In genomic region chr17:72683506-72684404, GRCh38 we compare ENCODE assay signal across 10 cellular contexts.
A peak's percentile ranks its signal among the peaks of the same experiment; 100 is the strongest.
DNase-seq lines count a peak whose midpoint lies in the region; ATAC-seq and TF ChIP-seq lines count a peak whose summit lies in the region.
"Had no signal": no experiment of that assay in that cellular context is flagged by ENCODE, and none has a peak within 500 bp of the region (broad histone marks: within the 10 kb centered on the region; RNA-seq: fewer than 3 reads in every experiment).

No MANE protein-coding gene starts in this region.

- in situ Hi-C loops in Panc1 (cut with HindIII; ENCODE audit: low pct_unique_long_range_greater_than_20kb, low sequenced_read_pairs), result no loop called here

- no peak for TF ChIP-seq CTCF in Panc1 (IDR thresholded peaks at IDR 0.05)
- TF ChIP-seq CTCF in gastroesophageal sphincter (IDR thresholded peaks at IDR 0.05), result no peak

- intact Hi-C loops in Panc1 (cut with micrococcal nuclease; ENCODE audit: unreplicated experiment), result loop anchor here (2.0 to 10.0 kb wide), 2 partner anchors 21 to 119 kb away; no protein-coding TSS in a partner anchor

- no peak overlapping the region for H3K4me3 Mint-ChIP-seq in activated naive CD4-positive, alpha-beta T cell treated with anti-CD3 and anti-CD28 coated beads, Interleukin-2, amount 10 ng/mL, durations not matched to agents 7 days and 5 days
- H3K4me3 Mint-ChIP-seq: CD8-positive, alpha-beta T cell had no signal

- peak overlapping the region; percentile 5 to 20; a peak in 2 of 4 replicates for H3K4me3 ChIP-seq in Panc1 (ENCODE audit: low read depth in 2 of 2, low read length in 2 of 2)
- no peak overlapping the region for H3K4me3 ChIP-seq in gastroesophageal sphincter
- H3K4me3 ChIP-seq in urinary bladder (ENCODE audit: low read depth, low read length), result no peak overlapping the region

- peaks cover 2% of the 10 kb centered on the region for H3K9me3 Mint-ChIP-seq in activated naive CD4-positive, alpha-beta T cell treated with anti-CD3 and anti-CD28 coated beads, Interleukin-2, amount 10 ng/mL, durations not matched to agents 7 days and 5 days
- H3K9me3 Mint-ChIP-seq: CD8-positive, alpha-beta T cell had no signal

- POLR2A ChIA-PET in Panc1 (lab: Charles Lee), result interaction anchor here (0.5 to 1.6 kb wide), 4 partner anchors 16 to 97 kb away, joined by 3 to 12 read pairs (median 6); no protein-coding TSS in a partner anchor

- peaks cover 4% of the 10 kb centered on the region for H3K4me1 Mint-ChIP-seq in activated naive CD4-positive, alpha-beta T cell treated with anti-CD3 and anti-CD28 coated beads, Interleukin-2, amount 10 ng/mL, durations not matched to agents 7 days and 5 days

- BruUV-seq in Panc1 (replicated peaks; lab: Mats Ljungman, UMichigan), result no TSS peak

- WGBS in gastroesophageal sphincter (ENCODE audit: low coverage in 1 of 2), 2 donors, result 58 to 80% methylated on average over 1 to 6 of the region's 10 CpGs
- WGBS in urinary bladder, result 43% methylated on average over 10 of the region's 10 CpGs

- no peak for TF ChIP-seq EP300 in gastroesophageal sphincter (IDR thresholded peaks at IDR 0.05)

- H3K36me3 Mint-ChIP-seq in activated naive CD4-positive, alpha-beta T cell treated with anti-CD3 and anti-CD28 coated beads, Interleukin-2, amount 10 ng/mL, durations not matched to agents 7 days and 5 days, result peaks cover 2% of the 10 kb centered on the region

- ATAC-seq in Panc1 (peak; percentile 96), gastroesophageal sphincter (peak; percentile 41), HG02678 (IDR thresholded peaks at IDR 0.05; ENCODE audit: unreplicated experiment) (no peak), HG03342 (IDR thresholded peaks at IDR 0.05; ENCODE audit: unreplicated experiment) (no peak)
- ATAC-seq: CD8-positive, alpha-beta T cell had no signal

- no peaks in the 10 kb centered on the region for H3K27me3 Mint-ChIP-seq in activated naive CD4-positive, alpha-beta T cell treated with anti-CD3 and anti-CD28 coated beads, Interleukin-2, amount 10 ng/mL, durations not matched to agents 7 days and 5 days

- H3K36me3 ChIP-seq in Panc1 (ENCODE audit: control insufficient read depth, insufficient read depth, low read length) (no peaks in the 10 kb centered on the region), gastroesophageal sphincter (no peaks in the 10 kb centered on the region), urinary bladder (ENCODE audit: insufficient read depth) (no peaks in the 10 kb centered on the region)

- no peak for DNase-seq in activated naive CD4-positive, alpha-beta T cell treated with anti-CD3 and anti-CD28 coated beads, Interleukin-2, amount 10 ng/mL, durations not matched to agents 7 days and 5 days
- DNase-seq in activated naive CD4-positive, alpha-beta T cell (lab: John Stamatoyannopoulos, UW), result no peak
- peak; percentile 86 for DNase-seq in Panc1 (ENCODE audit: low read depth, low spot score)
- no peak for DNase-seq in SHP77 treated with DMSO at 0.1 percent for 48 hours (lab: John Stamatoyannopoulos, UW)
- DNase-seq: activated naive CD4-positive, alpha-beta T cell treated with Interleukin-2 at 50 U/mL for 16 hours; CD8-positive, alpha-beta T cell had no signal

- H3K4me1 ChIP-seq in Panc1 (ENCODE audit: control insufficient read depth, insufficient read depth, low read length), result peaks cover 66% of the 10 kb centered on the region
- no peaks in the 10 kb centered on the region for H3K4me1 ChIP-seq in gastroesophageal sphincter
- no peaks in the 10 kb centered on the region for H3K4me1 ChIP-seq in urinary bladder (ENCODE audit: insufficient read depth)

- no peaks in the 10 kb centered on the region for H3K9me3 ChIP-seq in Panc1 (ENCODE audit: control insufficient read depth, insufficient read depth, low read depth, low read length)
- H3K9me3 ChIP-seq in gastroesophageal sphincter, result no peaks in the 10 kb centered on the region

- no peak for TF ChIP-seq POLR2A in gastroesophageal sphincter (IDR thresholded peaks at IDR 0.05)

- peak overlapping the region; percentile 100 for H3K27ac ChIP-seq in Panc1 (ENCODE audit: low read length)
- no peak overlapping the region for H3K27ac ChIP-seq in gastroesophageal sphincter
- H3K27ac ChIP-seq in urinary bladder (ENCODE audit: low read depth), result peak overlapping the region; percentile 43

- CTCF ChIA-PET in activated naive CD4-positive, alpha-beta T cell treated with anti-CD3 and anti-CD28 coated beads, Interleukin-2, amount 10 ng/mL, durations not matched to agents 7 days and 5 days (lab: Charles Lee), result interaction anchor here (1.1 to 2.1 kb wide), 2 partner anchors 43 to 123 kb away, joined by 4 to 5 read pairs; no protein-coding TSS in a partner anchor
- CTCF ChIA-PET in Panc1 (lab: Charles Lee), result interaction anchor here (1.0 to 1.8 kb wide), 3 partner anchors 14 to 127 kb away, joined by 4 to 12 read pairs (median 6); no protein-coding TSS in a partner anchor

- H3K27me3 ChIP-seq in Panc1 (ENCODE audit: control insufficient read depth, insufficient read depth, low read length) (no peaks in the 10 kb centered on the region), gastroesophageal sphincter (no peaks in the 10 kb centered on the region)

- H3K27ac Mint-ChIP-seq in activated naive CD4-positive, alpha-beta T cell treated with anti-CD3 and anti-CD28 coated beads, Interleukin-2, amount 10 ng/mL, durations not matched to agents 7 days and 5 days, result peak overlapping the region; percentile 62
- H3K27ac Mint-ChIP-seq: CD8-positive, alpha-beta T cell had no signal

Comparison
In these comparisons a context has a peak if more than half of its experiments do, and no peak if none do; other contexts are left out.
1. ATAC-seq: peak in Panc1 (single experiment) and gastroesophageal sphincter (single experiment); none in HG02678 (single experiment) and HG03342 (single experiment).
2. H3K27ac ChIP-seq: peak in Panc1 (single experiment) and urinary bladder (single experiment); none in gastroesophageal sphincter (0 of 4).
3. H3K4me3 ChIP-seq: peak in Panc1 (2 of 2); none in gastroesophageal sphincter (0 of 2) and urinary bladder (single experiment).